12 cellular contexts compared by ENCODE assay signal in the genomic region with DNA sequence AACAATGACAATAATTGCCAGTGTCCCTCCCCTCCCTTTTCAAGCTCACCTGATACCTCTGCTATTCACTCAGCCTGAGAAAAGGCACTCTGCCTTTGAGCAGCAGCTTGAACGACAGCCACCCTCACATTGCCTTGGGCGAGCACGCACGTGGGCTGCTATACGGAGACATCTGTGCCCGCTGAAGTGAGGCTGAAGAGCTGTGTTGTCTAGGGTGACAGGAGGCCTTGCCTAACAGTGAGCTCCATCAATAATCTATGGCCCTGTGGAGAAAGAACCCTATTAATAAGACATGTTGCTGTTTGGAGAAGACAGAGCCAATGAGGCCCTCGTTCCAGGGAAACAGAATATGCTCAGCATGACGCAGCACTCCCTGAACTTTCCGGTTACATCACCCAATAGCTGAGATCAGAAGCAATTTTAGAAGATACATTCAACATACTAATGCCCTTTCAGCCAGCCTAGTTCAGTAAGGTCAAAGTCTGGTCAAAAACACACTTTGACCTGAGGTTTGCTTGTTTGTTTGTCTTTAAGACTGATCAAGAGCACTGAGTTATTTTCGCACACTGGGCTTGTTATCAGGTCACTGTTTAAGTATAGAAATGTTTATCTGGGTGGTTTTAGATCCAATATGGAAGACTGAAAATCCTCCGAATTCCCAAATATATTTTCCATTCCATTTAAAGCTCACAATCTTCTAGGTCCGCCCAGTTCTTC. TPM values are rescaled to one million over a fixed set of nuclear protein-coding genes. Genes with fewer than 3 reads are reported as not detected.
DNase-seq lines count a peak whose midpoint lies in the region; ATAC-seq and TF ChIP-seq lines count a peak whose summit lies in the region.
"Had no signal": no experiment of that assay in that cellular context is flagged by ENCODE, and none has a peak within 500 bp of the region (broad histone marks: within the 10 kb centered on the region; RNA-seq: fewer than 3 reads in every experiment).

No MANE protein-coding gene starts in this region.

- intact Hi-C loops in sciatic nerve (cut with DNase I) = no loop called here

- ATAC-seq in sciatic nerve = no peak
- ATAC-seq in HG02610 (IDR thresholded peaks at IDR 0.05; ENCODE audit: unreplicated experiment) = no peak
- ATAC-seq: T-cell had no signal

- H3K4me3 ChIP-seq in AG10803 (ENCODE audit: low read length) = no peak overlapping the region
- H3K4me3 ChIP-seq: stomach had no signal

- DNase-seq in AG10803 (ENCODE audit: low read depth) (peak; percentile 57), NCI-H1694 (lab: John Stamatoyannopoulos, UW) (peak; percentile 16), dermis blood vessel endothelial cell (peak; percentile 2), left kidney (ENCODE audit: low read depth, low spot score) (peak; percentile 69), GM13976 (ENCODE audit: low spot score) (no peak), hippocampal formation (lab: John Stamatoyannopoulos, UW) (no peak), sciatic nerve (ENCODE audit: low spot score) (no peak)
- DNase-seq: BE2C, midbrain, stomach, T-cell had no signal

- TF ChIP-seq CTCF in AG10803 (conservative IDR thresholded peaks at IDR 0.05; ENCODE audit: low read length) = no peak
- TF ChIP-seq CTCF in GM13976 (IDR thresholded peaks at IDR 0.05; ENCODE audit: borderline replicate concordance, control extremely low read depth, extremely low read depth, insufficient read depth, missing control alignments) = no peak

- in situ Hi-C loops in GM13976 (cut with MboI; ENCODE audit: low sequenced_read_pairs, unreplicated experiment) = no loop called here

RNA-seq across cellular contexts. Expression of a gene that starts 30.6 kb away (rescaled TPM):
- total RNA-seq in dermis blood vessel endothelial cell = 2.9 and 3.4 TPM in 2 replicates
- total RNA-seq in sciatic nerve = 3.1 TPM

Comparison
In these comparisons a context has a peak if more than half of its experiments do, and no peak if none do; other contexts are left out.
1. DNase-seq: peak in AG10803 (single experiment), NCI-H1694 (single experiment), dermis blood vessel endothelial cell (single experiment) and left kidney (single experiment); none in GM13976 (single experiment), hippocampal formation (0 of 2) and sciatic nerve (single experiment).